ENCODE assay signal across 17 cellular contexts in the genomic region with DNA sequence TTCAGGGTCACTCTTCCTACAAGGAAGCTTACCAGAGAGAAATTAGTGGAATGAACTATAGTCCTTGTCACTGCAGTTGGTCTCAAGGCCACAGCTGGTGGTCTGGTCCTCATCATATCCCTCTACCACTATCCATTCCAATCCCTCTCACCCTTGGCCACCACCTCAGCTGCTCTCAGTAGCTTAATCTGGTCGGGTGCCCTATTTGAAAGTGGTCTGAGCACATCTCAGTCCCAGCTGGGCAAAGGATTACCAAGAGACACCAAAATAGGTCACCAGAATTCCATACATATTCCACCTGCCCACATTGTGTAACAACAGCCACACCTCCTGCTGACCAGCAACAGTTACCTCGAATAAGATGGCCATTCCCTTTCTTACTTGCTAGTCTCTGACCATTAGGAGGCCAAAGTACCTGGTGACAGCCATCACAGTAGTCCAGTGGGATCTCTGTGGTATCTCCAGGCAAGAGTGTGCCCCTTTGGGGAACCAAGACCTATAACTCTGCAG. TPM values are rescaled to one million over a fixed set of nuclear protein-coding genes. Genes with fewer than 3 reads are reported as not detected.
DNase-seq lines count a peak whose midpoint lies in the region; ATAC-seq and TF ChIP-seq lines count a peak whose summit lies in the region.
"Had no signal": no experiment of that assay in that cellular context is flagged by ENCODE, and none has a peak within 500 bp of the region (broad histone marks: within the 10 kb centered on the region; RNA-seq: fewer than 3 reads in every experiment).

No MANE protein-coding gene starts in this region.

- ATAC-seq in stimulated activated naive CD8-positive, alpha-beta T cell treated with anti-CD3 and anti-CD28 coated beads, Interleukin-15, amount 100 ng/mL, for 72 hours, result no peak
- no peak for ATAC-seq in T-cell (replicated peaks in 1 of 4)
- ATAC-seq in memory B cell (ENCODE audit: low read depth), result no peak
- ATAC-seq: GM23338, heart left ventricle had no signal

- H3K4me3 ChIP-seq in H7 (ENCODE audit: insufficient read depth, low read depth, low read length), result no peak overlapping the region
- H3K4me3 ChIP-seq: GM23338, heart left ventricle, vagina had no signal

- H3K27me3 ChIP-seq in H7 (ENCODE audit: control insufficient read depth, insufficient read depth, low read length), result peaks cover 6% of the 10 kb centered on the region; the same call in 1 of the 2 replicates
- H3K27me3 ChIP-seq: heart left ventricle, vagina had no signal

- DNase-seq in stimulated activated naive CD8-positive, alpha-beta T cell treated with anti-CD3 and anti-CD28 coated beads, Interleukin-15, amount 100 ng/mL, for 72 hours, result no peak
- DNase-seq in T-cell, result no peak
- no peak for DNase-seq in memory B cell (ENCODE audit: low spot score in 2 of 2)
- no peak for DNase-seq in GDM1 (lab: John Stamatoyannopoulos, UW)
- no peak for DNase-seq in H7
- no peak for DNase-seq in MCF 10A (ENCODE audit: unreplicated experiment)
- DNase-seq: activated CD4-positive, alpha-beta T cell treated with anti-CD3 and anti-CD28 coated beads, Interleukin-2, amount 50 U/mL, for 1 hour; activated naive CD4-positive, alpha-beta T cell treated with anti-CD3 and anti-CD28 coated beads, Interleukin-2, amount 50 U/mL, for 16 hours; heart left ventricle; midbrain; NCI-H1417; NCI-H446 treated with DMSO at 0.1 percent for 48 hours; SHP77 treated with DMSO at 0.1 percent for 48 hours had no signal

- intact Hi-C loops in MCF 10A (cut with micrococcal nuclease), result no loop called here

- H3K4me1 Mint-ChIP-seq in stimulated activated naive CD8-positive, alpha-beta T cell treated with anti-CD3 and anti-CD28 coated beads, Interleukin-15, Interleukin-2, amounts not matched to agents 100 ng/mL and 50 ng/mL, for 24 hours (ENCODE audit: low read depth), result peaks cover 34% of the 10 kb centered on the region
- peaks cover 28% of the 10 kb centered on the region for H3K4me1 Mint-ChIP-seq in stimulated activated naive CD8-positive, alpha-beta T cell treated with anti-CD3 and anti-CD28 coated beads, Interleukin-15, amount 100 ng/mL, for 72 hours
- H3K4me1 Mint-ChIP-seq in T-cell, result peaks cover 57 to 68% (median 58%) of the 10 kb centered on the region in 3 donors
- H3K4me1 Mint-ChIP-seq in memory B cell, result peaks cover 23% of the 10 kb centered on the region
- H3K4me1 Mint-ChIP-seq in MCF 10A (ENCODE audit: insufficient read depth, unreplicated experiment), result peaks cover 26% of the 10 kb centered on the region

- H3K36me3 Mint-ChIP-seq in stimulated activated naive CD8-positive, alpha-beta T cell treated with anti-CD3 and anti-CD28 coated beads, Interleukin-15, Interleukin-2, amounts not matched to agents 100 ng/mL and 50 ng/mL, for 24 hours (ENCODE audit: low read depth), result peaks cover 8% of the 10 kb centered on the region
- H3K36me3 Mint-ChIP-seq in T-cell (peaks cover 11% of the 10 kb centered on the region), memory B cell (peaks cover 10% of the 10 kb centered on the region), MCF 10A (ENCODE audit: insufficient read depth, unreplicated experiment) (no peaks in the 10 kb centered on the region)

- TF ChIP-seq CTCF in MCF 10A (IDR thresholded peaks at IDR 0.05; ENCODE audit: unreplicated experiment), result no peak

- CTCF ChIA-PET in T-cell (lab: Charles Lee), result interaction anchor here (0.5 to 1.6 kb wide), 6 partner anchors 10 to 1566 kb away, joined by 3 to 14 read pairs (median 3); no protein-coding TSS in a partner anchor
- CTCF ChIA-PET in MCF 10A (lab: Yijun Ruan, JAX), result no interaction called here

- POLR2A ChIA-PET in T-cell (lab: Charles Lee) (interaction anchor here (0.7 to 0.8 kb wide), 2 partner anchors 18 to 38 kb away, joined by 3 read pairs; no protein-coding TSS in a partner anchor), MCF 10A (lab: Yijun Ruan, JAX) (interaction anchor here (0.6 kb wide), 1 partner anchor 40 kb away, joined by 3 read pairs; no protein-coding TSS in a partner anchor)

- H3K4me3 Mint-ChIP-seq in stimulated activated naive CD8-positive, alpha-beta T cell treated with anti-CD3 and anti-CD28 coated beads, Interleukin-15, Interleukin-2, amounts not matched to agents 100 ng/mL and 50 ng/mL, for 24 hours, result no peak overlapping the region
- no peak overlapping the region for H3K4me3 Mint-ChIP-seq in stimulated activated naive CD8-positive, alpha-beta T cell treated with anti-CD3 and anti-CD28 coated beads, Interleukin-15, amount 100 ng/mL, for 72 hours
- no peak overlapping the region for H3K4me3 Mint-ChIP-seq in T-cell
- no peak overlapping the region for H3K4me3 Mint-ChIP-seq in memory B cell
- no peak overlapping the region for H3K4me3 Mint-ChIP-seq in MCF 10A (ENCODE audit: unreplicated experiment)
- H3K4me3 Mint-ChIP-seq: GM23338 had no signal

- peak overlapping the region; percentile 96 for H3K27ac Mint-ChIP-seq in stimulated activated naive CD8-positive, alpha-beta T cell treated with anti-CD3 and anti-CD28 coated beads, Interleukin-15, Interleukin-2, amounts not matched to agents 100 ng/mL and 50 ng/mL, for 24 hours
- no peak overlapping the region for H3K27ac Mint-ChIP-seq in stimulated activated naive CD8-positive, alpha-beta T cell treated with anti-CD3 and anti-CD28 coated beads, Interleukin-15, amount 100 ng/mL, for 72 hours
- H3K27ac Mint-ChIP-seq in T-cell, result peak overlapping the region; percentile 95 to 98
- H3K27ac Mint-ChIP-seq in memory B cell, result peak overlapping the region; percentile 98
- no peak overlapping the region for H3K27ac Mint-ChIP-seq in MCF 10A (ENCODE audit: low read depth, unreplicated experiment)
- H3K27ac Mint-ChIP-seq: GM23338, progenitor cell of endocrine pancreas had no signal

- no peaks in the 10 kb centered on the region for H3K36me3 ChIP-seq in H7 (replicated peaks; ENCODE audit: control insufficient read depth, insufficient read depth, low read length)
- H3K36me3 ChIP-seq: vagina had no signal

- H3K27me3 Mint-ChIP-seq in stimulated activated naive CD8-positive, alpha-beta T cell treated with anti-CD3 and anti-CD28 coated beads, Interleukin-15, Interleukin-2, amounts not matched to agents 100 ng/mL and 50 ng/mL, for 24 hours, result no peaks in the 10 kb centered on the region
- H3K27me3 Mint-ChIP-seq in stimulated activated naive CD8-positive, alpha-beta T cell treated with anti-CD3 and anti-CD28 coated beads, Interleukin-15, amount 100 ng/mL, for 72 hours, result no peaks in the 10 kb centered on the region
- H3K27me3 Mint-ChIP-seq in T-cell (no peaks in the 10 kb centered on the region), memory B cell (no peaks in the 10 kb centered on the region), MCF 10A (ENCODE audit: insufficient read depth, unreplicated experiment) (no peaks in the 10 kb centered on the region)

- BruUV-seq in MCF 10A (replicated peaks; lab: Mats Ljungman, UMichigan), result no TSS peak

- no peaks in the 10 kb centered on the region for H3K9me3 Mint-ChIP-seq in stimulated activated naive CD8-positive, alpha-beta T cell treated with anti-CD3 and anti-CD28 coated beads, Interleukin-15, Interleukin-2, amounts not matched to agents 100 ng/mL and 50 ng/mL, for 24 hours
- H3K9me3 Mint-ChIP-seq in stimulated activated naive CD8-positive, alpha-beta T cell treated with anti-CD3 and anti-CD28 coated beads, Interleukin-15, amount 100 ng/mL, for 72 hours, result peaks cover 6 to 8% of the 10 kb centered on the region in 2 donors
- no peaks in the 10 kb centered on the region for H3K9me3 Mint-ChIP-seq in T-cell
- H3K9me3 Mint-ChIP-seq in memory B cell, result peaks cover 4% of the 10 kb centered on the region
- H3K9me3 Mint-ChIP-seq in MCF 10A (ENCODE audit: unreplicated experiment), result peaks cover 9% of the 10 kb centered on the region
- H3K9me3 Mint-ChIP-seq: GM23338 had no signal

RNA-seq across cellular contexts. Expression of a gene that starts 3.3 kb away (rescaled TPM):
- total RNA-seq in T-cell (100 to 1,000 TPM; 148 to 201 (median 155) TPM), MCF 10A (2022) (14.2 and 25.7 TPM in 2 replicates)
- total RNA-seq in H7 (2014; rRNA removed; shearing (Covaris generic)), result 27.1 and 30.9 TPM in 2 replicates

Comparison
In these comparisons a context has a peak if more than half of its experiments do, and no peak if none do; other contexts are left out.
1. H3K27ac Mint-ChIP-seq: peak in stimulated activated naive CD8-positive, alpha-beta T cell treated with anti-CD3 and anti-CD28 coated beads, Interleukin-15, Interleukin-2, amounts not matched to agents 100 ng/mL and 50 ng/mL, for 24 hours (single experiment), T-cell (2 of 2) and memory B cell (single experiment); none in stimulated activated naive CD8-positive, alpha-beta T cell treated with anti-CD3 and anti-CD28 coated beads, Interleukin-15, amount 100 ng/mL, for 72 hours (0 of 2) and MCF 10A (single experiment).